Comparison of ENCODE assay signal across 17 cellular contexts in genomic region chr19:41758846-41759245, GRCh38. TPM values are rescaled to one million over a fixed set of nuclear protein-coding genes. Genes with fewer than 3 reads are reported as not detected.
DNase-seq lines count a peak whose midpoint lies in the region; ATAC-seq and TF ChIP-seq lines count a peak whose summit lies in the region.
"Had no signal": no experiment of that assay in that cellular context is flagged by ENCODE, and none has a peak within 500 bp of the region (broad histone marks: within the 10 kb centered on the region; RNA-seq: fewer than 3 reads in every experiment).

No MANE protein-coding gene starts in this region.

- BruUV-seq in PC-9 (replicated peaks; lab: Mats Ljungman, UMichigan) = no TSS peak

- H3F3A ChIP-seq in PC-9 (ENCODE audit: insufficient read depth, low read depth) = peaks cover 75% of the 10 kb centered on the region

- no peak for TF ChIP-seq CTCF in PC-9 (conservative IDR thresholded peaks at IDR 0.05)
- TF ChIP-seq CTCF in esophagus squamous epithelium (IDR thresholded peaks at IDR 0.05) = no peak
- no peak for TF ChIP-seq CTCF in upper lobe of right lung (IDR thresholded peaks at IDR 0.05)
- TF ChIP-seq CTCF in WERI-Rb-1 (IDR thresholded peaks at IDR 0.05; ENCODE audit: low read depth, low read length) = no peak
- no peak for TF ChIP-seq CTCF in colonic mucosa (IDR thresholded peaks at IDR 0.05)

- peak; percentile 2 for DNase-seq in G401 (ENCODE audit: low spot score)
- peak; percentile 42 to 87 for DNase-seq in PC-9
- DNase-seq in esophagus squamous epithelium (lab: John Stamatoyannopoulos, UW) = no peak
- no peak for DNase-seq in upper lobe of right lung
- no peak for DNase-seq in WERI-Rb-1
- DNase-seq in colonic mucosa = no peak
- no peak for DNase-seq in AG08396 (ENCODE audit: low spot score)
- DNase-seq: CD8-positive, alpha-beta memory T cell; DMS79 treated with DMSO at 0.1 percent for 48 hours; HFFc6; NCI-H1930; NCI-H526 treated with DMSO at 0.1 percent for 48 hours; NK-92 treated with Interleukin-12 subunit alpha and Interleukin-12 subunit beta, amount 100 ng/mL, for 24 hours; SJCRH30 had no signal

- H3K27ac ChIP-seq in PC-9 (peak overlapping the region; percentile 85), esophagus squamous epithelium (peak overlapping the region; percentile 28 to 58 (median 52)), upper lobe of right lung (no peak overlapping the region), WERI-Rb-1 (no peak overlapping the region), colonic mucosa (no peak overlapping the region)
- H3K27ac ChIP-seq: SJCRH30 had no signal

- in situ Hi-C loops in G401 (cut with HindIII; ENCODE audit: low sequenced_read_pairs) = no loop called here

- no peaks in the 10 kb centered on the region for H3K9me3 ChIP-seq in PC-9 (ENCODE audit: insufficient read depth, low read depth)
- H3K9me3 ChIP-seq in esophagus squamous epithelium = no peaks in the 10 kb centered on the region
- no peaks in the 10 kb centered on the region for H3K9me3 ChIP-seq in upper lobe of right lung
- H3K9me3 ChIP-seq in WERI-Rb-1 (ENCODE audit: severe bottlenecking) = no peaks in the 10 kb centered on the region
- H3K9me3 ChIP-seq in colonic mucosa = no peaks in the 10 kb centered on the region
- H3K9me3 ChIP-seq: SJCRH30 had no signal

- H3K36me3 ChIP-seq in PC-9 (ENCODE audit: low read depth) (peaks cover 72% of the 10 kb centered on the region), esophagus squamous epithelium (peaks cover 0 to 15% (median 0%) of the 10 kb centered on the region in 3 donors), upper lobe of right lung (no peaks in the 10 kb centered on the region), WERI-Rb-1 (no peaks in the 10 kb centered on the region), colonic mucosa (no peaks in the 10 kb centered on the region)
- H3K36me3 ChIP-seq: SJCRH30 had no signal

- H3K27me3 ChIP-seq in PC-9 (ENCODE audit: insufficient read depth, low read depth) (no peaks in the 10 kb centered on the region), esophagus squamous epithelium (peaks cover 0 to 49% (median 0%) of the 10 kb centered on the region in 4 donors), upper lobe of right lung (no peaks in the 10 kb centered on the region), WERI-Rb-1 (ENCODE audit: insufficient read depth, low read depth, severe bottlenecking) (peaks cover 51% of the 10 kb centered on the region), colonic mucosa (no peaks in the 10 kb centered on the region)

- H3K4me1 ChIP-seq in PC-9 (replicated peaks; ENCODE audit: insufficient read depth) (peaks cover 55% of the 10 kb centered on the region), esophagus squamous epithelium (peaks cover 0 to 30% (median 0%) of the 10 kb centered on the region in 3 donors), upper lobe of right lung (no peaks in the 10 kb centered on the region), colonic mucosa (no peaks in the 10 kb centered on the region)
- H3K4me1 ChIP-seq: SJCRH30 had no signal

- WGBS in esophagus squamous epithelium, 2 donors = 66 to 80% methylated on average over 4 to 7 of the region's 9 CpGs

- peak overlapping the region; percentile 99 for H3K4me2 ChIP-seq in PC-9

- no peak for ATAC-seq in upper lobe of right lung

- CTCF ChIA-PET in PC-9 (lab: Charles Lee) = interaction anchor here (0.6 kb wide), 1 partner anchor 407 kb away, joined by 5 read pairs; no protein-coding TSS in a partner anchor

- peaks cover 83% of the 10 kb centered on the region for H3K79me2 ChIP-seq in PC-9 (ENCODE audit: low read depth)

- H3K9me2 ChIP-seq in PC-9 (ENCODE audit: insufficient read depth) = no peaks in the 10 kb centered on the region

- H3K9ac ChIP-seq in colonic mucosa (ENCODE audit: low read depth in 2 of 2, low read length in 2 of 2) = no peak overlapping the region

- TF ChIP-seq POLR2A in esophagus squamous epithelium (IDR thresholded peaks at IDR 0.05) = no peak

- POLR2A ChIA-PET in PC-9 (lab: Charles Lee; ENCODE audit: unreplicated experiment) = interaction anchor here (0.6 kb wide), 2 partner anchors 16 to 17 kb away, joined by 5 to 23 read pairs; no protein-coding TSS in a partner anchor

- intact Hi-C loops in PC-9 (cut with micrococcal nuclease; ENCODE audit: unreplicated experiment) = no loop called here
- intact Hi-C loops in esophagus squamous epithelium (cut with DNase I) = no loop called here
- intact Hi-C loops in upper lobe of right lung (cut with DNase I) = no loop called here
- intact Hi-C loops in colonic mucosa (cut with DNase I) = loop anchor here (10.0 kb wide), 1 partner anchor 114 kb away; no protein-coding TSS in a partner anchor

- no peaks in the 10 kb centered on the region for H4K20me1 ChIP-seq in PC-9 (ENCODE audit: insufficient read depth)

- H2AFZ ChIP-seq in PC-9 = no peak overlapping the region

- H3K4me3 ChIP-seq in PC-9 (peak overlapping the region; percentile 89), esophagus squamous epithelium (peak overlapping the region in 1 of 4 donors; percentile 30), upper lobe of right lung (peak overlapping the region; percentile 39), WERI-Rb-1 (ENCODE audit: low read depth, low read length) (no peak overlapping the region), colonic mucosa (no peak overlapping the region)
- H3K4me3 ChIP-seq: SJCRH30 had no signal

RNA-seq across cellular contexts. Expression of gene CEACAM6, which starts 3.5 kb away (rescaled TPM):
- not detected in 2 replicates for total RNA-seq in G401 (2014; rRNA removed; shearing (Covaris generic))
- 265 and 468 TPM in 2 replicates for total RNA-seq in PC-9 (2021)
- 100 to 1,000 TPM in 3 of 4 donors, 10 to 100 TPM in 1; 70.8 to 288 (median 176) TPM for total RNA-seq in esophagus squamous epithelium
- 732 TPM for total RNA-seq in upper lobe of right lung
- total RNA-seq in colonic mucosa = 100 to 1,000 TPM; 260 to 655 TPM
- total RNA-seq: CD8-positive, alpha-beta memory T cell; H4; HFFc6; LHCN-M2; OCI-LY7; SJCRH30 had no signal

RNA-seq across cellular contexts. Expression of gene CEACAM3, which starts 37.5 kb away (rescaled TPM):
- total RNA-seq in G401 (2014; rRNA removed; shearing (Covaris generic)) = not detected in 2 replicates
- total RNA-seq in PC-9 (2021) (not detected in 2 replicates), esophagus squamous epithelium (1 to 10 TPM in 2 of 4 donors, under 1 TPM in 2; 0.42 to 1.3 (median 0.99) TPM), upper lobe of right lung (1.2 TPM), colonic mucosa (1 to 10 TPM; 1.1 to 2.8 TPM)
- total RNA-seq: CD8-positive, alpha-beta memory T cell; H4; HFFc6; LHCN-M2; OCI-LY7; SJCRH30 had no signal

RNA-seq across cellular contexts. Expression of gene CEACAM5, which starts 50.4 kb away (rescaled TPM):
- not detected in 2 replicates for total RNA-seq in G401 (2014; rRNA removed; shearing (Covaris generic))
- total RNA-seq in PC-9 (2021) (18.1 and 23.3 TPM in 2 replicates), esophagus squamous epithelium (100 to 1,000 TPM in 3 of 4 donors, 10 to 100 TPM in 1; 86.4 to 374 (median 293) TPM), upper lobe of right lung (35.0 TPM), colonic mucosa (1,000 to 10,000 TPM; 2,196 to 2,217 TPM)
- total RNA-seq: CD8-positive, alpha-beta memory T cell; H4; LHCN-M2; OCI-LY7; SJCRH30 had no signal

Comparison
In these comparisons a context has a peak if more than half of its experiments do, and no peak if none do; other contexts are left out.
1. DNase-seq: peak in G401 (single experiment) and PC-9 (2 of 2); none in esophagus squamous epithelium (single experiment), upper lobe of right lung (single experiment), WERI-Rb-1 (single experiment), colonic mucosa (single experiment) and AG08396 (single experiment).
2. H3K27ac ChIP-seq: peak in PC-9 (single experiment) and esophagus squamous epithelium (4 of 4); none in upper lobe of right lung (single experiment), WERI-Rb-1 (single experiment) and colonic mucosa (single experiment).
3. H3K4me3 ChIP-seq: peak in PC-9 (single experiment) and upper lobe of right lung (single experiment); none in WERI-Rb-1 (single experiment) and colonic mucosa (single experiment).
4. RNA of gene CEACAM6, which starts 3.5 kb away (total RNA-seq): 732 TPM in upper lobe of right lung (single experiment), 260 to 655 TPM in colonic mucosa, 265 to 468 TPM in PC-9 and 70.8 to 288 TPM in esophagus squamous epithelium; not detected in G401; every median in the first group is over 10 times any median in the second.
5. RNA of gene CEACAM5, which starts 50.4 kb away (total RNA-seq): 2,196 to 2,217 TPM in colonic mucosa, 86.4 to 374 TPM in esophagus squamous epithelium, 35.0 TPM in upper lobe of right lung (single experiment) and 18.1 to 23.3 TPM in PC-9; not detected in G401; every median in the first group is over 10 times any median in the second.